ENCODE assay signal across 8 cellular contexts in the genomic region with DNA sequence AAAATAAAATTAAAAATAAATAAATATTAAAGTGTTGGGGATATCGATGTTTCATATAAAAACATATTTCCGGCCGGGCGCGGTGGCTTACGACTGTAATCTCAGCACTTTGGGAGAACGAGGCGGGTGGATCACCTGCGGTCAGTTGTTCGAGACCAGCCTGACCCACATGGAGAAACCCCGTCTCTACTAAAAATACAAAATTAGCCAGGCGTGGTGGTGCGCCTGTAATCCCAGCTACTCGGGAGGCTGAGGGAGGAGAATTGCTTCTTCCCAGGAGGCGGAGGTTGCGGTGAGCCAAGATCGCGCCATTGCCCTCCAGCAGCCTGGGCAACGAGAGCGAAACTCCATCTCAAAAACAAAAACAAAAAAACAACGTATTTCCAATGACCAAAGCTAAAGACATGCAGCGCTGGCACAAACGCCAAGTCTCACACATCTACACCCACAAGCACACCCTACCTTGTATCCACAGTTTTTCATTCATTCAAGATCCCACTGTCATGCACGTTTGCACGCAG. TPM values are rescaled to one million over a fixed set of nuclear protein-coding genes. Genes with fewer than 3 reads are reported as not detected.
DNase-seq lines count a peak whose midpoint lies in the region; ATAC-seq, FAIRE-seq and TF ChIP-seq lines count a peak whose summit lies in the region.

No MANE protein-coding gene starts in this region.

- peaks cover 9% of the 10 kb centered on the region for H3K36me3 Mint-ChIP-seq in WTC11

- no peaks in the 10 kb centered on the region for H3K27me3 Mint-ChIP-seq in WTC11 (ENCODE audit: low read depth)

- H3K27ac ChIP-seq in sigmoid colon: peak overlapping the region; percentile 90 to 95 (median 94)

- intact Hi-C loops in sigmoid colon (cut with DNase I): loop anchor here (2.0 to 5.0 kb wide), 5 partner anchors 94 to 494 kb away; partner anchors contain the start of genes ZFP30, ZNF527, ZNF573 and ZNF585B

- POLR2A ChIA-PET in WTC11 (lab: Charles Lee): interaction anchor here (0.6 kb wide), 1 partner anchor 94 kb away, joined by 3 read pairs; no protein-coding TSS in a partner anchor

- H3K36me3 ChIP-seq in sigmoid colon: peaks cover 5 to 41% (median 16%) of the 10 kb centered on the region in 4 donors

- no peak for FAIRE-seq in RCC 7860 (lab: Jason Lieb, UNC)

- no peaks in the 10 kb centered on the region for H3K9me3 Mint-ChIP-seq in WTC11

- CTCF ChIA-PET in WTC11 (lab: Charles Lee): no interaction called here

- peak; percentile 11 for DNase-seq in WTC11 (ENCODE audit: low spot score)
- no peak for DNase-seq in fibroblast of the aortic adventitia (ENCODE audit: low read depth)
- DNase-seq in sigmoid colon: no peak
- no peak for DNase-seq in NCI-H2171 treated with DMSO at 0.1 percent for 48 hours (lab: John Stamatoyannopoulos, UW)
- DNase-seq in NK-92 (lab: John Stamatoyannopoulos, UW; ENCODE audit: unreplicated experiment): no peak
- DNase-seq in RCC 7860 (ENCODE audit: low spot score): no peak
- no peak for DNase-seq in NCI-H2081 treated with DMSO at 0.1 percent for 48 hours (lab: John Stamatoyannopoulos, UW)

- TF ChIP-seq EP300 in sigmoid colon (IDR thresholded peaks at IDR 0.05): no peak

- H3K4me1 ChIP-seq in sigmoid colon: peaks cover 0 to 30% (median 23%) of the 10 kb centered on the region in 4 donors

- no peak for ATAC-seq in WTC11

- H3K4me3 ChIP-seq in GM12875 (ENCODE audit: low read depth, low read length) (peak overlapping the region; percentile 73), fibroblast of the aortic adventitia (ENCODE audit: low read depth, low read length) (peak overlapping the region; percentile 88), sigmoid colon (peak overlapping the region; percentile 62 to 91 (median 80))

- peaks cover 0 to 4% (median 0%) of the 10 kb centered on the region in 4 donors for H3K9me3 ChIP-seq in sigmoid colon

- no peaks in the 10 kb centered on the region for H3K27me3 ChIP-seq in sigmoid colon

- peak overlapping the region; percentile 98 for H3K4me3 Mint-ChIP-seq in WTC11

- 26 to 33% methylated on average over 25 of the region's 25 CpGs for WGBS in sigmoid colon, 2 donors

- TF ChIP-seq CTCF in GM12875 (IDR thresholded peaks at IDR 0.05; ENCODE audit: borderline replicate concordance, insufficient read depth, low read depth, low read length): no peak
- no peak for TF ChIP-seq CTCF in WTC11 (IDR thresholded peaks at IDR 0.05)
- no peak for TF ChIP-seq CTCF in fibroblast of the aortic adventitia (IDR thresholded peaks at IDR 0.05; ENCODE audit: insufficient read depth, low read length)
- no peak for TF ChIP-seq CTCF in sigmoid colon (IDR thresholded peaks at IDR 0.05)

- peaks cover 14% of the 10 kb centered on the region for H3K4me1 Mint-ChIP-seq in WTC11

- TF ChIP-seq POLR2A in sigmoid colon (IDR thresholded peaks at IDR 0.05): no peak

- H3K27ac Mint-ChIP-seq in WTC11: peak overlapping the region; percentile 47

TF ChIP-seq in WTC11, 78 proteins besides CTCF, POLR2A, EP300 and RAD21 (continues in another document):
- no peak for TF ChIP-seq ESRRA (CRISPR knock-in tag; IDR thresholded peaks at IDR 0.05; ENCODE audit: borderline replicate concordance)
- no peak for TF ChIP-seq OVOL2 (CRISPR knock-in tag; IDR thresholded peaks at IDR 0.05; ENCODE audit: borderline replicate concordance)
- no peak for TF ChIP-seq EMX1 (CRISPR knock-in tag; IDR thresholded peaks at IDR 0.05)
- no peak for TF ChIP-seq SMAD4 (CRISPR knock-in tag; IDR thresholded peaks at IDR 0.05)
- no peak for TF ChIP-seq ZMAT4 (CRISPR knock-in tag; IDR thresholded peaks at IDR 0.05)
- no peak for TF ChIP-seq E2F5 (CRISPR knock-in tag; IDR thresholded peaks at IDR 0.05)
- no peak for TF ChIP-seq ARID4B (CRISPR knock-in tag; IDR thresholded peaks at IDR 0.05; ENCODE audit: borderline replicate concordance)
- TF ChIP-seq TP53 (CRISPR knock-in tag; IDR thresholded peaks at IDR 0.05): no peak
- no peak for TF ChIP-seq NR2C2 (CRISPR knock-in tag; IDR thresholded peaks at IDR 0.05)
- TF ChIP-seq FOXK1 (CRISPR knock-in tag; IDR thresholded peaks at IDR 0.05): no peak
- TF ChIP-seq E2F1 (CRISPR knock-in tag; IDR thresholded peaks at IDR 0.05): no peak
- TF ChIP-seq ZNF423 (CRISPR knock-in tag; IDR thresholded peaks at IDR 0.05): no peak
- no peak for TF ChIP-seq FOXJ3 (CRISPR knock-in tag; IDR thresholded peaks at IDR 0.05; ENCODE audit: borderline replicate concordance)
- TF ChIP-seq MXD4 (CRISPR knock-in tag; IDR thresholded peaks at IDR 0.05; ENCODE audit: borderline replicate concordance): no peak
- TF ChIP-seq JUN (CRISPR knock-in tag; IDR thresholded peaks at IDR 0.05): no peak

RNA-seq across cellular contexts. Expression of gene ZNF569, which starts 0.9 kb away (rescaled TPM):
- total RNA-seq in WTC11 (2021): 12.0 to 15.5 TPM (median 12.9 TPM) in 3 replicates
- total RNA-seq in fibroblast of the aortic adventitia (ENCODE audit: low replicate concordance): 7.3 and 8.4 TPM in 2 replicates
- total RNA-seq in sigmoid colon: 10 to 100 TPM in 1 of 4 donors, 1 to 10 TPM in 3; 4.7 to 10.7 (median 5.9) TPM
- polyA plus RNA-seq in sigmoid colon: 1 to 10 TPM in 1 of 3 donors, under 1 TPM in 2; 0.46 to 1.5 (median 0.60) TPM

RNA-seq across cellular contexts. Expression of gene ZNF570, which starts 2.8 kb away (rescaled TPM):
- total RNA-seq in WTC11 (2021) (4.7 to 7.2 TPM (median 5.1 TPM) in 3 replicates), fibroblast of the aortic adventitia (ENCODE audit: low replicate concordance) (8.4 and 24.9 TPM in 2 replicates), sigmoid colon (1 to 10 TPM; 8.1 to 8.7 (median 8.4) TPM)
- 1 to 10 TPM; 1.8 to 2.0 (median 1.8) TPM for polyA plus RNA-seq in sigmoid colon

RNA-seq across cellular contexts. Expression of gene ZNF793, which starts 40.4 kb away (rescaled TPM):
- total RNA-seq in WTC11 (2021) (14.7 to 16.3 TPM (median 15.0 TPM) in 3 replicates), fibroblast of the aortic adventitia (ENCODE audit: low replicate concordance) (0.27 and 2.9 TPM in 2 replicates), sigmoid colon (1 to 10 TPM; 2.9 to 6.1 (median 5.4) TPM)
- 1 to 10 TPM; 1.2 to 3.0 (median 1.6) TPM for polyA plus RNA-seq in sigmoid colon
